In the genomic region with DNA sequence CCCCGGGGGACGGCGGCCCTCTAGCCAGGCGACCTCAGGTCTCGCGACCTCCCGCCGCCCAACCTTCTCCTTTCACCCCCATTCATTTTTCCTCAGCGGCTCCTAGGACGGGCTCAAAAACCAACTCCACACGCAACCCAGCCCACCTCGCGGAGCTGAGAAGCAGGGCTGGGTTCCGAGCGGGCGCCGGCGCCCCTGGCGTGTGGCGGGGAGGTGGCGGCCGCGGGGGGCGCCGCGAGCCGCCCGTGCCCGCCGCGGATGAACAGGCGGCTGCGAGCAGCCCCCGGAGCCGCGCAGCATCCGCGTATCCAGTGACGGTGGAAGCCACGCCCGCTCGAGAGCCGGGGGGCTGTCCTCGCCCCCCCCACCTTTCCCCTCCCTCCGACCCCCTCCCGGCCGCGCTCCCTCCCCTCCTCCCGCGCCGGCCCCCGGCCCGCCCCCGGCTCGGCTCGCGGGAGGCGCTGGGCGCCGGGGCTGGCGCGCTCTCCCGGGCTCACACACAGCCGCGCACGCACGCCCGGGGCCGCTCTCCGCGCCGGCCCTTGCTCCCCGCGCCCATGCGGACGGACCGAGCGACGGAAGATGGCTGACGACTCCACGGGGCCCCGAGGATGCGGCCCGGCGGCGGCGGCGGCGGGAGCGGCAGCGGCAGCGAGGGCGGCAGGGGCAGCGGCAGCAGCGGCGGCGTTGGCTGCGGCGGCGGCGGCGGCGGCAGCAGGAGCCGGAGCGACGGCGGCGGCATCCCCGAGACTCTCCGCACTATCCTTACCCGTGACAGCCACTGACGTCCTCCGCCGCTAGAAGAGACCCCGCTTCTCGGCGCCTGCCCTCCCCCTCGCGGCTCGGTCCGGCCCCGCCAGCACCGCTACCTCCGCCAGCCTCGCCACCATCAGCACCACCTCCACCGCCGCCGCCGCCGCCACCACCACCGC, we compare ENCODE assay signal across 8 cellular contexts. TPM values are rescaled to one million over a fixed set of nuclear protein-coding genes. Genes with fewer than 3 reads are reported as not detected.
A peak's percentile ranks its signal among the peaks of the same experiment; 100 is the strongest.
DNase-seq lines count a peak whose midpoint lies in the region; ATAC-seq and FAIRE-seq lines count a peak whose summit lies in the region.

A gene with protein sequence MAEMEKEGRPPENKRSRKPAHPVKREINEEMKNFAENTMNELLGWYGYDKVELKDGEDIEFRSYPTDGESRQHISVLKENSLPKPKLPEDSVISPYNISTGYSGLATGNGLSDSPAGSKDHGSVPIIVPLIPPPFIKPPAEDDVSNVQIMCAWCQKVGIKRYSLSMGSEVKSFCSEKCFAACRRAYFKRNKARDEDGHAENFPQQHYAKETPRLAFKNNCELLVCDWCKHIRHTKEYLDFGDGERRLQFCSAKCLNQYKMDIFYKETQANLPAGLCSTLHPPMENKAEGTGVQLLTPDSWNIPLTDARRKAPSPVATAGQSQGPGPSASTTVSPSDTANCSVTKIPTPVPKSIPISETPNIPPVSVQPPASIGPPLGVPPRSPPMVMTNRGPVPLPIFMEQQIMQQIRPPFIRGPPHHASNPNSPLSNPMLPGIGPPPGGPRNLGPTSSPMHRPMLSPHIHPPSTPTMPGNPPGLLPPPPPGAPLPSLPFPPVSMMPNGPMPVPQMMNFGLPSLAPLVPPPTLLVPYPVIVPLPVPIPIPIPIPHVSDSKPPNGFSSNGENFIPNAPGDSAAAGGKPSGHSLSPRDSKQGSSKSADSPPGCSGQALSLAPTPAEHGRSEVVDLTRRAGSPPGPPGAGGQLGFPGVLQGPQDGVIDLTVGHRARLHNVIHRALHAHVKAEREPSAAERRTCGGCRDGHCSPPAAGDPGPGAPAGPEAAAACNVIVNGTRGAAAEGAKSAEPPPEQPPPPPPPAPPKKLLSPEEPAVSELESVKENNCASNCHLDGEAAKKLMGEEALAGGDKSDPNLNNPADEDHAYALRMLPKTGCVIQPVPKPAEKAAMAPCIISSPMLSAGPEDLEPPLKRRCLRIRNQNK (plus strand): TSS at position 482 of the 932 bp plus-strand sequence. CDS start 500 bp downstream, outside the sequence.

- H3K36me3 ChIP-seq in SJCRH30: no peaks in the 10 kb centered on the region

- H3K27ac ChIP-seq in SJCRH30: peak within 1 kb of the TSS; percentile 65
- H3K27ac ChIP-seq in right cardiac atrium (ENCODE audit: low read length): peak within 1 kb of the TSS; percentile 88

- peak within 1 kb of the TSS; percentile 88 for H3K4me3 ChIP-seq in SJCRH30
- peak within 1 kb of the TSS; percentile 91 for H3K4me3 ChIP-seq in right cardiac atrium (ENCODE audit: low read length)

- under 1% methylated on average over 118 of the region's 131 CpGs for WGBS in right cardiac atrium

- H3K9me3 ChIP-seq in SJCRH30 (replicated peaks) (no peaks in the 10 kb centered on the region), right cardiac atrium (ENCODE audit: control insufficient read depth, low read length) (no peaks in the 10 kb centered on the region)

- FAIRE-seq in HTR-8/SVneo (lab: Jason Lieb, UNC): no peak

- H3K27me3 ChIP-seq in SJCRH30 (no peaks in the 10 kb centered on the region), right cardiac atrium (ENCODE audit: control insufficient read depth, insufficient read depth) (no peaks in the 10 kb centered on the region)

- ATAC-seq in right cardiac atrium: peak; percentile 64

- H3K4me1 ChIP-seq in SJCRH30: peaks cover 27% of the 10 kb centered on the region
- H3K4me1 ChIP-seq in right cardiac atrium (ENCODE audit: control insufficient read depth, insufficient read depth, low read length): peaks cover 2% of the 10 kb centered on the region

- peak; percentile 73 for DNase-seq in NCI-H1436 (lab: John Stamatoyannopoulos, UW)
- no peak for DNase-seq in NCI-H1436 treated with DMSO at 0.1 percent for 48 hours (lab: John Stamatoyannopoulos, UW)
- DNase-seq in HTR-8/SVneo (ENCODE audit: insufficient read length, low spot score): peak; percentile 17
- DNase-seq in SJCRH30: peak; percentile 81 to 82
- peak in 48 of 56 donors; percentile 14 to 83 (median 65) for DNase-seq in amygdala (lab: John Stamatoyannopoulos, UW)
- DNase-seq in right cardiac atrium: peak; percentile 78 to 90 (median 90)
- peak; percentile 42 for DNase-seq in pons (ENCODE audit: low spot score)
- no peak for DNase-seq in NCI-H1048 (lab: John Stamatoyannopoulos, UW)

- intact Hi-C loops in right cardiac atrium (cut with DNase I): loop anchor here in 3 of 4 donors (5.0 to 10.0 kb wide), 3 partner anchors 155 to 215 kb away; no protein-coding TSS in a partner anchor

RNA-seq across cellular contexts. Expression of the gene that starts here (rescaled TPM):
- total RNA-seq in SJCRH30 (2014; rRNA removed; shearing (Covaris generic)): 7.0 and 7.8 TPM in 2 replicates
- total RNA-seq in right cardiac atrium: 10 to 100 TPM; 17.5 to 20.6 (median 18.5) TPM
- polyA plus RNA-seq in right cardiac atrium: 10.4 TPM

Comparison
In these comparisons a context has a peak if more than half of its experiments do, and no peak if none do; other contexts are left out.
1. DNase-seq: peak in NCI-H1436 (single experiment), HTR-8/SVneo (single experiment), SJCRH30 (2 of 2), amygdala (48 of 56), right cardiac atrium (3 of 3) and pons (single experiment); none in NCI-H1436 treated with DMSO at 0.1 percent for 48 hours (single experiment) and NCI-H1048 (single experiment).